Comparison of ENCODE assay signal across 31 cellular contexts in the genomic region with DNA sequence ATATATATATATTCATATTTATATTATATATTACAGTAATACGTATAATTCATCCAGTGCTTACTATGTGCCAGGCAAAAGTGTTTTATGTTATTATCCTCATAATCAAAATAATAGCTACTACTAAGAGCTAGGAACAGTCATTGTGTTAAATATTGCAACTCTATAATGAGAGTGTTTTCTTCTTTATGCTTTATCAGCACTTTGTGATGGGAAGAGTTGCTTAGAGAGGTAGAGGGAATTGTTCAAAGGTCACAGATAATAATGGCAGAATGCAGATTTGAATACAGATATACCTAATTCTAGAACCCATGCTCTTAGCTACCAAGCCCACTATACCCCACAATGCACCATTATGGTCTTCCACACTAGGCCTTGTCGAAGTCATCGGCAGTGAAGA.
"Had no signal": no experiment of that assay in that cellular context is flagged by ENCODE, and none has a peak within 500 bp of the region (broad histone marks: within the 10 kb centered on the region; RNA-seq: fewer than 3 reads in every experiment).

No MANE protein-coding gene starts in this region.

- DNase-seq: activated B cell treated with CpG ODN at 0.5 μM for 24 hours; activated CD4-positive, alpha-beta T cell treated with anti-CD3 and anti-CD28 coated beads for 48 hours; activated CD4-positive, alpha-beta T cell treated with anti-CD3 and anti-CD28 coated beads, Interleukin-2, amount 50 U/mL, for 1 hour; activated CD4-positive, alpha-beta T cell treated with anti-CD3 and anti-CD28 coated beads, Interleukin-2, amount 50 U/mL, for 48 hours; activated CD8-positive, alpha-beta memory T cell treated with anti-CD3 and anti-CD28 coated beads for 24 hours; activated CD8-positive, alpha-beta T cell treated with anti-CD3 and anti-CD28 coated beads for 36 hours; activated effector memory CD4-positive, alpha-beta T cell treated with Interleukin-2 at 50 U/mL for 16 hours; activated gamma-delta T cell treated with Interleukin-2 at 50 U/mL for 16 hours; activated naive CD4-positive, alpha-beta T cell treated with anti-CD3 and anti-CD28 coated beads, Interleukin-2, amount 50 U/mL, for 16 hours; activated naive CD4-positive, alpha-beta T cell treated with Interleukin-2 at 50 U/mL for 16 hours; activated T-cell treated with anti-CD3 and anti-CD28 coated beads, Interleukin-2, amount 50 U/mL, for 4 hours; amniotic stem cell; anterior cingulate cortex; brain microvascular endothelial cell; dorsolateral prefrontal cortex; effector memory CD4-positive, alpha-beta T cell; endodermal cell; heart right ventricle; T-helper 17 cell; T1000; WERI-Rb-1 had no signal

- H3K4me3 Mint-ChIP-seq: activated B cell treated with CpG ODN at 0.5 μM for 24 hours; activated CD8-positive, alpha-beta T cell treated with anti-CD3 and anti-CD28 coated beads for 36 hours; activated naive CD8-positive, alpha-beta T cell; activated T-cell treated with anti-CD3 and anti-CD28 coated beads, Interleukin-2, amount 50 U/mL, for 4 hours; activated T-helper 17 cell treated with anti-CD3 and anti-CD28 coated beads, Interleukin-2, amount 50 U/mL, for 72 hours; central memory CD8-positive, alpha-beta T cell; dendritic cell treated with granulocyte-macrophage colony-stimulating factor and Interleukin-4, amounts not matched to agents 40 ng/mL and 50 ng/mL, for 4 days; endodermal cell; T-helper 17 cell; T-helper 2 cell treated with Interferon-gamma antibody and Interleukin-4, amounts not matched to agents 5 μg/mL and 100 μg/mL, for 36 hours had no signal

- H3K27me3 ChIP-seq: brain microvascular endothelial cell, dorsolateral prefrontal cortex, heart right ventricle had no signal

- H3K36me3 Mint-ChIP-seq: activated naive CD8-positive, alpha-beta T cell had no signal

- ATAC-seq: activated CD4-positive, CD25-positive, alpha-beta regulatory T cell treated with anti-CD3 and anti-CD28 coated beads, Interleukin-2, amount 50 U/mL, for 24 hours; activated CD8-positive, alpha-beta T cell treated with anti-CD3 and anti-CD28 coated beads for 36 hours; activated T-cell treated with anti-CD3 and anti-CD28 coated beads, Interleukin-2, amount 50 U/mL, for 4 hours; activated T-helper 17 cell treated with anti-CD3 and anti-CD28 coated beads, Interleukin-2, amount 50 U/mL, for 72 hours; esophagus mucosa; heart right ventricle; T-helper 17 cell had no signal

- H3K4me3 ChIP-seq: coronary artery, dorsolateral prefrontal cortex, heart right ventricle had no signal

- H3K9me3 ChIP-seq: heart right ventricle had no signal

- H3K27me3 Mint-ChIP-seq: activated B cell treated with CpG ODN at 0.5 μM for 24 hours; activated CD8-positive, alpha-beta T cell treated with anti-CD3 and anti-CD28 coated beads for 36 hours; activated T-helper 17 cell treated with anti-CD3 and anti-CD28 coated beads, Interleukin-2, amount 50 U/mL, for 72 hours; central memory CD8-positive, alpha-beta T cell; dendritic cell treated with granulocyte-macrophage colony-stimulating factor and Interleukin-4, amounts not matched to agents 40 ng/mL and 50 ng/mL, for 4 days; T-helper 17 cell had no signal

- H3K9me3 Mint-ChIP-seq: activated B cell treated with CpG ODN at 0.5 μM for 24 hours; activated CD8-positive, alpha-beta T cell treated with anti-CD3 and anti-CD28 coated beads for 36 hours; activated T-helper 17 cell treated with anti-CD3 and anti-CD28 coated beads, Interleukin-2, amount 50 U/mL, for 72 hours; dendritic cell treated with granulocyte-macrophage colony-stimulating factor and Interleukin-4, amounts not matched to agents 40 ng/mL and 50 ng/mL, for 4 days; endodermal cell; T-helper 2 cell treated with Interferon-gamma antibody and Interleukin-4, amounts not matched to agents 5 μg/mL and 100 μg/mL, for 36 hours had no signal

- H3K36me3 ChIP-seq: brain microvascular endothelial cell, heart right ventricle, WERI-Rb-1 had no signal

- H3K27ac Mint-ChIP-seq: activated B cell treated with CpG ODN at 0.5 μM for 24 hours; activated CD8-positive, alpha-beta T cell treated with anti-CD3 and anti-CD28 coated beads for 36 hours; activated naive CD8-positive, alpha-beta T cell; activated T-helper 17 cell treated with anti-CD3 and anti-CD28 coated beads, Interleukin-2, amount 50 U/mL, for 72 hours; dendritic cell treated with granulocyte-macrophage colony-stimulating factor and Interleukin-4, amounts not matched to agents 40 ng/mL and 50 ng/mL, for 4 days; endodermal cell; T-helper 17 cell; T-helper 2 cell treated with Interferon-gamma antibody and Interleukin-4, amounts not matched to agents 5 μg/mL and 100 μg/mL, for 36 hours had no signal

- H3K4me1 Mint-ChIP-seq: activated B cell treated with CpG ODN at 0.5 μM for 24 hours; activated T-helper 17 cell treated with anti-CD3 and anti-CD28 coated beads, Interleukin-2, amount 50 U/mL, for 72 hours; central memory CD8-positive, alpha-beta T cell; T-helper 17 cell had no signal

- FAIRE-seq: astrocyte, frontal cortex had no signal

- H3K27ac ChIP-seq: brain microvascular endothelial cell, coronary artery, dorsolateral prefrontal cortex, heart right ventricle, WERI-Rb-1 had no signal
